In genomic region chr9:35828716-35829083, GRCh38 we compare ENCODE assay signal across 9 cellular contexts. TPM values are rescaled to one million over a fixed set of nuclear protein-coding genes. Genes with fewer than 3 reads are reported as not detected.
A peak's percentile ranks its signal among the peaks of the same experiment; 100 is the strongest.
DNase-seq lines count a peak whose midpoint lies in the region; ATAC-seq and TF ChIP-seq lines count a peak whose summit lies in the region.
"Had no signal": no experiment of that assay in that cellular context is flagged by ENCODE, and none has a peak within 500 bp of the region (broad histone marks: within the 10 kb centered on the region; RNA-seq: fewer than 3 reads in every experiment).

A gene with protein sequence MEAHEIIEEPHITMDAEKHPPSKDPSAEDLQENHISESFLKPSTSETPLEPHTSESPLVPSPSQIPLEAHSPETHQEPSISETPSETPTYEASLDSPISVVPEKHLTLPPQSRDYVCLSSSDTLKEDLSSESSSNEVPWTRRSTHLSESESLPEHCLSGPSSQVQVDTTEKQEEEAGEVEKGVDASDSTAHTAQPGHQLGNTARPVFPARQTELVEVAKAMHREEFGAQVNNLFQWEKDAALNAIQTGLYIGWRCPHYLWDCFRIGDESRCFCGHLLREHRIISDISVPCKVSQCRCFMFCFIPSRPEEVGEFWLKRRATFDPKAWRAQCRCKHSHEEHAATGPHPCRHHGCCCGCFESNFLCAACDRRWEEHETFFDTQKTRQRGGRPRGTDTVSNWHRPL (minus strand): TSS chr9:35828732. CDS start chr9:35826161, 2,571 bp downstream.

- H3K36me3 Mint-ChIP-seq in brain: no peaks in the 10 kb centered on the region

- DNase-seq in NCI-H345 (lab: John Stamatoyannopoulos, UW) (peak; percentile 41), NCI-H345 treated with DMSO at 0.1 percent for 48 hours (lab: John Stamatoyannopoulos, UW; ENCODE audit: unreplicated experiment) (no peak), NCI-H1092 (lab: John Stamatoyannopoulos, UW) (peak; percentile 33), lower leg skin (ENCODE audit: low spot score in 2 of 2) (peak in 1 of 2 donors; percentile 91), HCEC 1CT (no peak)

- ATAC-seq in HG02938 (IDR thresholded peaks at IDR 0.05; ENCODE audit: unreplicated experiment): no peak

- no peaks in the 10 kb centered on the region for H3K9me3 Mint-ChIP-seq in brain

- H3K27ac ChIP-seq in temporal lobe (ENCODE audit: low read depth, low read length): peak within 1 kb of the TSS; percentile 78

- H3K4me3 ChIP-seq in lower leg skin (ENCODE audit: low read depth, poor library complexity, severe bottlenecking): peak within 1 kb of the TSS; percentile 44

- peak within 1 kb of the TSS; percentile 95 to 98 (median 97) for H3K27ac Mint-ChIP-seq in brain

- H3K4me3 Mint-ChIP-seq in brain: peak within 1 kb of the TSS; percentile 90 to 97 (median 95)

- TF ChIP-seq CTCF in brain (conservative IDR thresholded peaks at IDR 0.05) (no peak), lower leg skin (IDR thresholded peaks at IDR 0.05) (no peak)

- 4 to 5% methylated on average over 18 to 21 of the region's 21 CpGs for WGBS in lower leg skin, 2 donors

- H3K27me3 Mint-ChIP-seq in brain: no peaks in the 10 kb centered on the region

- intact Hi-C loops in lower leg skin (cut with DNase I; ENCODE audit: low total_unique reads): no loop called here

- H3K4me1 Mint-ChIP-seq in brain: peaks cover 64% of the 10 kb centered on the region

- TF ChIP-seq POLR2A in lower leg skin (IDR thresholded peaks at IDR 0.05): no peak

RNA-seq across cellular contexts. Expression of the gene that starts here (rescaled TPM):
- not detected for polyA plus RNA-seq in brain (ENCODE audit: insufficient read depth, low read depth, low replicate concordance)
- total RNA-seq in lower leg skin: not detected
- not detected for total RNA-seq in temporal lobe
- total RNA-seq: subcutaneous adipose tissue had no signal

Comparison
In these comparisons a context has a peak if more than half of its experiments do, and no peak if none do; other contexts are left out.
1. DNase-seq: peak in NCI-H345 (single experiment) and NCI-H1092 (single experiment); none in NCI-H345 treated with DMSO at 0.1 percent for 48 hours (single experiment) and HCEC 1CT (single experiment).